In the genomic region with DNA sequence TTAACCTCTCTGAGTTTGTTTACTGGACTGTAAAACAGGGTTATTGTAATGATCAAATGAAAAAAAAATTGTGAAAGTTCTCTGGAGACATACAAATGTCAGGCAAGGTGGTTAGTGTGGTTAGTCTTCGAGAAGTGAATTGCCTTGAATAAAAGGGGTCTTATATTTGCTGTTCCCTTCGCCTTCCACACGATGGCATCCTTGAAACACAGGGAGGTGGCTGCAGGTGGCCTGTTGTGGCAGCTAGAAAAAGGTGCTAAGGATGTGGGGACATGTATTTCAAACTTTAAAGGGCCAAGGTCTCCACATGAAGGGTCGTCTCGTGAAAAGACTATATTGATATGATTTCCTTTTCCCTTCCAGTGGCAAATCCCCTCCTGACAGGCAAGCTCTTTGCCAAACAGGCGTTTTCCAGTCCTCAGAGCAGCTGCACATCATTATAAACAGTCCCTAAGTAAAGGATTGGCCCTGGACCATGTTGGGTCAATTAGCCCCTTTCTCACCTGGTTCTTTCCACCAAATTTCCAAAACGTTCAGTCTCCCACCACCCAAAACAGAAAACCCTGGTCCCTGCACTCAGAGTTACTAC, we compare ENCODE assay signal across 1 cellular context.
TF ChIP-seq lines count a peak whose summit lies in the region.

No MANE protein-coding gene starts in this region.

TF ChIP-seq in liver, 16 proteins besides CTCF, POLR2A, EP300 and RAD21 (continued from another document):
- TF ChIP-seq, protein P1, sequence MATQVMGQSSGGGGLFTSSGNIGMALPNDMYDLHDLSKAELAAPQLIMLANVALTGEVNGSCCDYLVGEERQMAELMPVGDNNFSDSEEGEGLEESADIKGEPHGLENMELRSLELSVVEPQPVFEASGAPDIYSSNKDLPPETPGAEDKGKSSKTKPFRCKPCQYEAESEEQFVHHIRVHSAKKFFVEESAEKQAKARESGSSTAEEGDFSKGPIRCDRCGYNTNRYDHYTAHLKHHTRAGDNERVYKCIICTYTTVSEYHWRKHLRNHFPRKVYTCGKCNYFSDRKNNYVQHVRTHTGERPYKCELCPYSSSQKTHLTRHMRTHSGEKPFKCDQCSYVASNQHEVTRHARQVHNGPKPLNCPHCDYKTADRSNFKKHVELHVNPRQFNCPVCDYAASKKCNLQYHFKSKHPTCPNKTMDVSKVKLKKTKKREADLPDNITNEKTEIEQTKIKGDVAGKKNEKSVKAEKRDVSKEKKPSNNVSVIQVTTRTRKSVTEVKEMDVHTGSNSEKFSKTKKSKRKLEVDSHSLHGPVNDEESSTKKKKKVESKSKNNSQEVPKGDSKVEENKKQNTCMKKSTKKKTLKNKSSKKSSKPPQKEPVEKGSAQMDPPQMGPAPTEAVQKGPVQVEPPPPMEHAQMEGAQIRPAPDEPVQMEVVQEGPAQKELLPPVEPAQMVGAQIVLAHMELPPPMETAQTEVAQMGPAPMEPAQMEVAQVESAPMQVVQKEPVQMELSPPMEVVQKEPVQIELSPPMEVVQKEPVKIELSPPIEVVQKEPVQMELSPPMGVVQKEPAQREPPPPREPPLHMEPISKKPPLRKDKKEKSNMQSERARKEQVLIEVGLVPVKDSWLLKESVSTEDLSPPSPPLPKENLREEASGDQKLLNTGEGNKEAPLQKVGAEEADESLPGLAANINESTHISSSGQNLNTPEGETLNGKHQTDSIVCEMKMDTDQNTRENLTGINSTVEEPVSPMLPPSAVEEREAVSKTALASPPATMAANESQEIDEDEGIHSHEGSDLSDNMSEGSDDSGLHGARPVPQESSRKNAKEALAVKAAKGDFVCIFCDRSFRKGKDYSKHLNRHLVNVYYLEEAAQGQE (IDR thresholded peaks at IDR 0.05): no peak
- no peak for TF ChIP-seq JUND (IDR thresholded peaks at IDR 0.05)
- no peak for TF ChIP-seq YY1 (IDR thresholded peaks at IDR 0.05)
- TF ChIP-seq HNF4A (conservative IDR thresholded peaks at IDR 0.05): no peak
TF ChIP-seq in liver: peak in this region for 0.
